ENCODE assay signal across 12 cellular contexts in genomic region chr1:16630661-16631247, GRCh38. TPM values are rescaled to one million over a fixed set of nuclear protein-coding genes. Genes with fewer than 3 reads are reported as not detected.
A peak's percentile ranks its signal among the peaks of the same experiment; 100 is the strongest.
DNase-seq lines count a peak whose midpoint lies in the region; ATAC-seq and TF ChIP-seq lines count a peak whose summit lies in the region.
"Had no signal": no experiment of that assay in that cellular context is flagged by ENCODE, and none has a peak within 500 bp of the region (broad histone marks: within the 10 kb centered on the region; RNA-seq: fewer than 3 reads in every experiment).

No MANE protein-coding gene starts in this region.

- no peak overlapping the region for H3K4me2 ChIP-seq in osteoblast (ENCODE audit: insufficient read depth, low read length)
- H3K4me2 ChIP-seq: BLaER1 had no signal

- ATAC-seq in Right ventricle myocardium inferior: no peak
- no peak for ATAC-seq in HG02571 (IDR thresholded peaks at IDR 0.05; ENCODE audit: unreplicated experiment)

- peak overlapping the region in 1 of 7 donors; percentile 30 for H3K27ac Mint-ChIP-seq in CD14-positive monocyte
- H3K27ac Mint-ChIP-seq: stimulated activated naive CD8-positive, alpha-beta T cell treated with anti-CD3 and anti-CD28 coated beads, Interleukin-15, Interleukin-2, amounts not matched to agents 100 ng/mL and 50 ng/mL, for 24 hours had no signal

- H3K27me3 Mint-ChIP-seq in CD14-positive monocyte (ENCODE audit: low read depth in 3 of 3): peaks cover 0 to 3% (median 2%) of the 10 kb centered on the region in 3 donors
- H3K27me3 Mint-ChIP-seq: stimulated activated naive CD8-positive, alpha-beta T cell treated with anti-CD3 and anti-CD28 coated beads, Interleukin-15, Interleukin-2, amounts not matched to agents 100 ng/mL and 50 ng/mL, for 24 hours had no signal

- H3K4me1 Mint-ChIP-seq in CD14-positive monocyte: no peaks in the 10 kb centered on the region

- intact Hi-C loops in CD14-positive monocyte (cut with micrococcal nuclease) (no loop called here), Right ventricle myocardium inferior (cut with DNase I) (no loop called here)

- no peak for TF ChIP-seq RAD21 in Ishikawa (IDR thresholded peaks at IDR 0.05; ENCODE audit: low read depth)

- H3K79me2 ChIP-seq in osteoblast (ENCODE audit: insufficient read depth, low read length): peaks cover 4% of the 10 kb centered on the region

- TF ChIP-seq EP300 in Ishikawa (IDR thresholded peaks at IDR 0.05; ENCODE audit: borderline replicate concordance): no peak

- no peaks in the 10 kb centered on the region for H3K9me3 Mint-ChIP-seq in CD14-positive monocyte
- H3K9me3 Mint-ChIP-seq: stimulated activated naive CD8-positive, alpha-beta T cell treated with anti-CD3 and anti-CD28 coated beads, Interleukin-15, Interleukin-2, amounts not matched to agents 100 ng/mL and 50 ng/mL, for 24 hours had no signal

- H4K20me1 ChIP-seq in osteoblast (ENCODE audit: insufficient read depth, low read length): peaks cover 4% of the 10 kb centered on the region

- TF ChIP-seq CTCF in CD14-positive monocyte (IDR thresholded peaks at IDR 0.05): no peak
- no peak for TF ChIP-seq CTCF in osteoblast (IDR thresholded peaks at IDR 0.05; ENCODE audit: extremely low read depth, low read depth, low read length)

- H3K4me3 ChIP-seq in osteoblast (ENCODE audit: insufficient read depth, low read length): no peak overlapping the region
- H3K4me3 ChIP-seq: BLaER1, ovary had no signal

- H3K36me3 ChIP-seq in osteoblast (ENCODE audit: insufficient read depth, low read length): peaks cover 48% of the 10 kb centered on the region
- H3K36me3 ChIP-seq: ovary had no signal

- no peak overlapping the region for H2AFZ ChIP-seq in osteoblast (ENCODE audit: low read length)

- no peaks in the 10 kb centered on the region for H3K4me1 ChIP-seq in osteoblast (ENCODE audit: insufficient read depth, low read length)

- peaks cover 80 to 87% of the 10 kb centered on the region in 2 donors for H3K36me3 Mint-ChIP-seq in CD14-positive monocyte

- no peak overlapping the region for H3K4me3 Mint-ChIP-seq in CD14-positive monocyte
- H3K4me3 Mint-ChIP-seq: stimulated activated naive CD8-positive, alpha-beta T cell treated with anti-CD3 and anti-CD28 coated beads, Interleukin-15, Interleukin-2, amounts not matched to agents 100 ng/mL and 50 ng/mL, for 24 hours had no signal

- peak; percentile 63 for DNase-seq in CD14-positive monocyte (ENCODE audit: low spot score)
- peak; percentile 68 for DNase-seq in Right ventricle myocardium inferior (ENCODE audit: missing footprints)
- peak; percentile 80 for DNase-seq in osteoblast (ENCODE audit: insufficient read length, low spot score, missing footprints)
- DNase-seq in DMS153 treated with DMSO at 0.1 percent for 48 hours (lab: John Stamatoyannopoulos, UW; ENCODE audit: unreplicated experiment): no peak
- no peak for DNase-seq in NCI-H2171 (lab: John Stamatoyannopoulos, UW)
- no peak for DNase-seq in COLO668 (lab: John Stamatoyannopoulos, UW; ENCODE audit: unreplicated experiment)
- DNase-seq: effector memory CD4-positive, alpha-beta T cell had no signal

- no peaks in the 10 kb centered on the region for H3K9me3 ChIP-seq in osteoblast (ENCODE audit: low read depth, low read length)
- H3K9me3 ChIP-seq: BLaER1, ovary had no signal

- H3K27ac ChIP-seq in osteoblast (ENCODE audit: low read depth, low read length): no peak overlapping the region
- H3K27ac ChIP-seq: BLaER1, ovary had no signal

- H3K27me3 ChIP-seq in osteoblast (ENCODE audit: insufficient read depth, low read length): no peaks in the 10 kb centered on the region
- H3K27me3 ChIP-seq: BLaER1, ovary had no signal

TF ChIP-seq in Ishikawa, 13 proteins besides CTCF, POLR2A, EP300 and RAD21:
- TF ChIP-seq TCF12 (IDR thresholded peaks at IDR 0.05; ENCODE audit: low read depth) (no peak), ZBTB7A (IDR thresholded peaks at IDR 0.05; ENCODE audit: low read depth) (peak; percentile 65; the same call in 1 of the 2 replicates), REST (IDR thresholded peaks at IDR 0.05; ENCODE audit: low read depth) (no peak)

RNA-seq across cellular contexts. Expression of gene NBPF1, which starts 17.4 kb away (rescaled TPM):
- 1 to 10 TPM; 2.6 to 4.3 TPM for polyA plus RNA-seq in CD14-positive monocyte
- total RNA-seq in Right ventricle myocardium inferior: 12.4 TPM
- total RNA-seq in osteoblast: 54.6 and 71.6 TPM in 2 replicates

RNA-seq across cellular contexts. Expression of gene RNU1-3, which starts 36.0 kb away (rescaled TPM):
- not detected for polyA plus RNA-seq in CD14-positive monocyte
- 4,572 TPM for total RNA-seq in Right ventricle myocardium inferior
- under 0.01 TPM in 1 of 2 replicates, not detected in the other for total RNA-seq in osteoblast
- polyA plus RNA-seq: ovary had no signal

Comparison
In these comparisons a context has a peak if more than half of its experiments do, and no peak if none do; other contexts are left out.
1. DNase-seq: peak in CD14-positive monocyte (single experiment), Right ventricle myocardium inferior (single experiment) and osteoblast (single experiment); none in DMS153 treated with DMSO at 0.1 percent for 48 hours (single experiment), NCI-H2171 (single experiment) and COLO668 (single experiment).
2. RNA of gene RNU1-3, which starts 36.0 kb away (total RNA-seq): 4,572 TPM in Right ventricle myocardium inferior (single experiment); under 0.01 TPM in osteoblast; every median in the first group is over 1,000 times any median in the second.